Comparison of ENCODE assay signal across 8 cellular contexts in the genomic region with DNA sequence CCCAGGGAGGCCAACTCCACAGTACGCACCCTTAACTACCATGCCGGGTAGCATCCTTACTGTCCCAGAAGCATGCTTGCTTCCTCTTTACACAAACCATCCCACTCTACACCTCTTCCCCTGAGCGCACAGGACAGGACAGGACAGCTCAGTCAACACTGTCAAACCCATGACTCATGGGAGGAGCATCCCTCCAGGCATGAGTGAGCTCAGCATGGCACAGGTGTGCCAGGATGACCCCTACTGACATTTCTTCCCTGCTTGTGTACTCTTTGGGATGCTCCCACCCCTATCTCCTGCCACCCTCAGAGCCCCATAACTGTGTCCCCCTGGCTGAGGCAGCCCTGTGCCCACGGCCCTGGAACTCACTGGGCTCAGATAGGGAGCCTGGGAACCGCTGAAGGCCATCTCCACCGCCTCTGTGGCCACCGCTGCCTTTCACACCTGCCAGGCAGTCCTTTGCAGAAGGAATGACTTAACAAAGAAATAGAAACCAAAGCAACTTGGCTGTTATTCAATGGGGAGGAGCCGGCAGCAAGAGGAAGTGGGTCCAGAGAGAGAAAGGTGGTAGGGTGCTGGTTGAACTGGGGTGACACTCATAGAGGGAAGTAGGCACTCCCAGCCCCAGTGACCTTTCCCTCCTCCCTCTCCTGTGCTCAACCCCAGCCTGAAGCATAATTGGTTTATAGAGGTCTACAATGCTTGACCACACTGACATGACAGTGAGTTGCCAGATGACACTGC.
DNase-seq lines count a peak whose midpoint lies in the region; ATAC-seq and TF ChIP-seq lines count a peak whose summit lies in the region.
"Not testable (repeated sequence)": the region's sequence is repeated elsewhere in the genome, so short reads cannot be mapped to it uniquely, and the experiment has no call there.

No MANE protein-coding gene starts in this region.

- intact Hi-C loops in CD14-positive monocyte (cut with micrococcal nuclease), result not testable (repeated sequence)

- H3K9me3 Mint-ChIP-seq in CD14-positive monocyte; IgD-negative memory B cell; activated naive CD4-positive, alpha-beta T cell treated with anti-CD3 and anti-CD28 coated beads, Interleukin-2, amount 10 ng/mL, durations not matched to agents 7 days and 5 days; memory B cell: not testable (repeated sequence)

- H3K4me3 Mint-ChIP-seq in CD14-positive monocyte, result peak overlapping the region; percentile 72 to 82
- peak overlapping the region; percentile 87 to 95 (median 94) for H3K4me3 Mint-ChIP-seq in IgD-negative memory B cell
- peak overlapping the region; percentile 78 for H3K4me3 Mint-ChIP-seq in activated naive CD4-positive, alpha-beta T cell treated with anti-CD3 and anti-CD28 coated beads, Interleukin-2, amount 10 ng/mL, durations not matched to agents 7 days and 5 days
- peak overlapping the region; percentile 83 for H3K4me3 Mint-ChIP-seq in memory B cell

- H3K4me1 Mint-ChIP-seq in CD14-positive monocyte, result peaks cover 27% of the 10 kb centered on the region
- H3K4me1 Mint-ChIP-seq in IgD-negative memory B cell, result peaks cover 6 to 18% (median 17%) of the 10 kb centered on the region in 3 donors
- peaks cover 31% of the 10 kb centered on the region for H3K4me1 Mint-ChIP-seq in activated naive CD4-positive, alpha-beta T cell treated with anti-CD3 and anti-CD28 coated beads, Interleukin-2, amount 10 ng/mL, durations not matched to agents 7 days and 5 days
- H3K4me1 Mint-ChIP-seq in memory B cell, result peaks cover 23% of the 10 kb centered on the region

- H3K27me3 Mint-ChIP-seq in CD14-positive monocyte (ENCODE audit: low read depth in 3 of 3); IgD-negative memory B cell; activated naive CD4-positive, alpha-beta T cell treated with anti-CD3 and anti-CD28 coated beads, Interleukin-2, amount 10 ng/mL, durations not matched to agents 7 days and 5 days; memory B cell: not testable (repeated sequence)

- H3K27ac Mint-ChIP-seq in CD14-positive monocyte, result peak overlapping the region; percentile 73 to 94 (median 90)
- H3K27ac Mint-ChIP-seq in IgD-negative memory B cell, result peak overlapping the region; percentile 88 to 92 (median 91)
- H3K27ac Mint-ChIP-seq in activated naive CD4-positive, alpha-beta T cell treated with anti-CD3 and anti-CD28 coated beads, Interleukin-2, amount 10 ng/mL, durations not matched to agents 7 days and 5 days, result peak overlapping the region; percentile 88
- H3K27ac Mint-ChIP-seq in memory B cell, result peak overlapping the region; percentile 89

- CTCF ChIA-PET in activated naive CD4-positive, alpha-beta T cell treated with anti-CD3 and anti-CD28 coated beads, Interleukin-2, amount 10 ng/mL, durations not matched to agents 7 days and 5 days (lab: Charles Lee), result interaction anchor here (0.6 kb wide), 1 partner anchor 168 kb away, joined by 4 read pairs; no protein-coding TSS in a partner anchor

- DNase-seq in CD14-positive monocyte (ENCODE audit: low spot score), result peak; percentile 79
- DNase-seq in SIG-M5 treated with dmso at 0.1 percent for 504 hours (lab: John Stamatoyannopoulos, UW; ENCODE audit: unreplicated experiment), result peak; percentile 67
- DNase-seq in activated naive CD4-positive, alpha-beta T cell treated with anti-CD3 and anti-CD28 coated beads, Interleukin-2, amount 10 ng/mL, durations not matched to agents 7 days and 5 days, result peak; percentile 52
- DNase-seq in memory B cell (ENCODE audit: low spot score in 2 of 2), result peak in 1 of 2 donors; percentile 60

- H3K36me3 Mint-ChIP-seq in CD14-positive monocyte; IgD-negative memory B cell; activated naive CD4-positive, alpha-beta T cell treated with anti-CD3 and anti-CD28 coated beads, Interleukin-2, amount 10 ng/mL, durations not matched to agents 7 days and 5 days; memory B cell: not testable (repeated sequence)

- ATAC-seq in GM18858 (IDR thresholded peaks at IDR 0.05; ENCODE audit: unreplicated experiment) (peak; percentile 81), GM21526 (IDR thresholded peaks at IDR 0.05; ENCODE audit: low FRiP score, unreplicated experiment) (peak; percentile 86), HG03045 (IDR thresholded peaks at IDR 0.05; ENCODE audit: unreplicated experiment) (peak; percentile 88), memory B cell (ENCODE audit: low read depth) (peak; percentile 99)

- not testable (repeated sequence) for TF ChIP-seq CTCF in CD14-positive monocyte (IDR thresholded peaks at IDR 0.05)
